ENCODE assay signal across 1 cellular context in genomic region chr17:16942141-16943031, GRCh38.
TF ChIP-seq lines count a peak whose summit lies in the region.

No MANE protein-coding gene starts in this region.

TF ChIP-seq in HepG2, 621 proteins besides CTCF, POLR2A, EP300 and RAD21 (continued from another document):
- TF ChIP-seq HINFP (CRISPR knock-in tag; IDR thresholded peaks at IDR 0.05; ENCODE audit: low read depth) = no peak
- TF ChIP-seq ESRRA (CRISPR knock-in tag; IDR thresholded peaks at IDR 0.05; ENCODE audit: low read depth) = no peak
- no peak for TF ChIP-seq ZNF615 (CRISPR knock-in tag; IDR thresholded peaks at IDR 0.05; ENCODE audit: borderline replicate concordance)
- TF ChIP-seq BHLHE40 (IDR thresholded peaks at IDR 0.05; ENCODE audit: low read length) = no peak
- no peak for TF ChIP-seq GLI4 (CRISPR knock-in tag; IDR thresholded peaks at IDR 0.05; ENCODE audit: borderline replicate concordance)
- TF ChIP-seq, protein P1, sequence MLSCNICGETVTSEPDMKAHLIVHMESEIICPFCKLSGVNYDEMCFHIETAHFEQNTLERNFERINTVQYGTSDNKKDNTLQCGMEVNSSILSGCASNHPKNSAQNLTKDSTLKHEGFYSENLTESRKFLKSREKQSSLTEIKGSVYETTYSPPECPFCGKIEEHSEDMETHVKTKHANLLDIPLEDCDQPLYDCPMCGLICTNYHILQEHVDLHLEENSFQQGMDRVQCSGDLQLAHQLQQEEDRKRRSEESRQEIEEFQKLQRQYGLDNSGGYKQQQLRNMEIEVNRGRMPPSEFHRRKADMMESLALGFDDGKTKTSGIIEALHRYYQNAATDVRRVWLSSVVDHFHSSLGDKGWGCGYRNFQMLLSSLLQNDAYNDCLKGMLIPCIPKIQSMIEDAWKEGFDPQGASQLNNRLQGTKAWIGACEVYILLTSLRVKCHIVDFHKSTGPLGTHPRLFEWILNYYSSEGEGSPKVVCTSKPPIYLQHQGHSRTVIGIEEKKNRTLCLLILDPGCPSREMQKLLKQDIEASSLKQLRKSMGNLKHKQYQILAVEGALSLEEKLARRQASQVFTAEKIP (CRISPR knock-in tag; IDR thresholded peaks at IDR 0.05; ENCODE audit: borderline replicate concordance) = no peak
- TF ChIP-seq ZNF782 (CRISPR knock-in tag; IDR thresholded peaks at IDR 0.05; ENCODE audit: borderline replicate concordance) = no peak
- no peak for TF ChIP-seq ZNF777 (CRISPR knock-in tag; IDR thresholded peaks at IDR 0.05)
- no peak for TF ChIP-seq NR1H2 (CRISPR knock-in tag; IDR thresholded peaks at IDR 0.05; ENCODE audit: borderline replicate concordance, low read depth)
- TF ChIP-seq GMEB1 (CRISPR knock-in tag; IDR thresholded peaks at IDR 0.05; ENCODE audit: borderline replicate concordance) = no peak
- TF ChIP-seq FLYWCH1 (CRISPR knock-in tag; IDR thresholded peaks at IDR 0.05) = no peak
- TF ChIP-seq ZBTB38 (CRISPR knock-in tag; IDR thresholded peaks at IDR 0.05) = no peak
